14 cellular contexts compared by ENCODE assay signal in genomic region chr3:188280627-188281026, GRCh38.
"Had no signal": no experiment of that assay in that cellular context is flagged by ENCODE, and none has a peak within 500 bp of the region (broad histone marks: within the 10 kb centered on the region; RNA-seq: fewer than 3 reads in every experiment).

No MANE protein-coding gene starts in this region.

- DNase-seq: activated CD4-positive, alpha-beta T cell treated with anti-CD3 and anti-CD28 coated beads for 1 hour; activated CD4-positive, alpha-beta T cell treated with anti-CD3 and anti-CD28 coated beads, Interleukin-2, amount 50 U/mL, for 48 hours; activated CD8-positive, alpha-beta memory T cell treated with anti-CD3 and anti-CD28 coated beads, Interleukin-2, amount 50 U/mL, for 4 hours; activated gamma-delta T cell treated with Interleukin-2 at 50 U/mL for 16 hours; activated naive CD8-positive, alpha-beta T cell treated with anti-CD3 and anti-CD28 coated beads for 36 hours; activated T-cell treated with anti-CD3 and anti-CD28 coated beads, Interleukin-2, amount 50 U/mL, for 72 hours; foreskin melanocyte; heart right ventricle; naive thymus-derived CD4-positive, alpha-beta T cell; stimulated activated naive B cell treated with anti-CD40 and anti-IgM and Interleukin-4, amounts not matched to agents 10 μg/mL and 1 μg/mL and 100 μg/mL, for 72 hours; T1000 had no signal

- H3K36me3 ChIP-seq: neutrophil, suprapubic skin, vagina had no signal

- ATAC-seq: activated T-cell treated with anti-CD3 and anti-CD28 coated beads, Interleukin-2, amount 50 U/mL, for 72 hours; heart right ventricle; naive thymus-derived CD4-positive, alpha-beta T cell; stimulated activated naive B cell treated with anti-CD40 and anti-IgM and Interleukin-4, amounts not matched to agents 10 μg/mL and 1 μg/mL and 100 μg/mL, for 72 hours had no signal

- H3K27me3 ChIP-seq: heart right ventricle, neutrophil, suprapubic skin, vagina had no signal

- H3K27ac ChIP-seq: neutrophil, suprapubic skin, vagina had no signal

- H3K9me3 ChIP-seq: heart right ventricle, neutrophil, suprapubic skin, vagina had no signal

- H3K4me3 ChIP-seq: heart right ventricle, suprapubic skin, vagina had no signal
